1 cellular context compared by ENCODE assay signal in the genomic region with DNA sequence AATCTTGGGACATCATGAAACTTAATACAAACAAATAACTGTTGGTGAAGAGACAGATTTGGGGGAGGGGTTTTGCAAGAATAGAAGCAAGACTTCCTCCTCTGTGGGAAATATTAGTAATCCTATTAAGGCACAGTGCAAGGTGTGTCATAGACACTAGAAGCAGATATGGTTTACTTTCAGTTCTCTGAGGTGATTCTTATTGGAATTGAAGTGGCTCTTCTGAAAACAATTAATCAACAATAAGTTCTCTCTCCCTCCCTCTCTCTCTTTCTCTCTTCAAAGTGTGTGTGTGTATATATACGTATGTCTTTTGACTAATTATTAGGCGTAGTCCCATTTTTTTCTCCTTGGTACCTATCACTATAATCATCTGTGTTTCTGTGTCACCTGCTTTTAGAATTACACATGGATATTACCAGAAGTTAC.
A peak's percentile ranks its signal among the peaks of the same experiment; 100 is the strongest.
TF ChIP-seq lines count a peak whose summit lies in the region.

No MANE protein-coding gene starts in this region.

TF ChIP-seq in GM12878, 131 proteins besides CTCF, POLR2A, EP300 and RAD21 (continued from another document):
- TF ChIP-seq BCL11A (IDR thresholded peaks at IDR 0.05; ENCODE audit: low read depth, low read length) (peak; percentile 48; the same call in 1 of the 2 replicates), CHD1 (IDR thresholded peaks at IDR 0.05; ENCODE audit: low read depth, low read length) (no peak), ASH2L (IDR thresholded peaks at IDR 0.05; ENCODE audit: borderline replicate concordance, low read depth) (no peak), CREM (IDR thresholded peaks at IDR 0.05; ENCODE audit: low read depth) (no peak; the same call in 1 of the 2 replicates), SUPT20H (IDR thresholded peaks at IDR 0.05; ENCODE audit: borderline replicate concordance, control insufficient read depth, low read depth, low read length) (no peak), ETV6 (conservative IDR thresholded peaks at IDR 0.05 in 1 of 2, IDR thresholded peaks at IDR 0.05 in 1 of 2; ENCODE audit: borderline replicate concordance in 1 of 2, low read depth in 1 of 2) (peak in 1 of 2 experiments; percentile 72; a peak in 1 of 4 replicates), IRF4 (IDR thresholded peaks at IDR 0.05; ENCODE audit: low read depth, low read length) (no peak), USF1 (IDR thresholded peaks at IDR 0.05; ENCODE audit: borderline replicate concordance, extremely low read length, insufficient read depth, low read depth, low read length) (no peak), NFIC (IDR thresholded peaks at IDR 0.05; ENCODE audit: low read depth, low read length) (peak; percentile 79; the same call in 1 of the 2 replicates)
- TF ChIP-seq, protein P1, sequence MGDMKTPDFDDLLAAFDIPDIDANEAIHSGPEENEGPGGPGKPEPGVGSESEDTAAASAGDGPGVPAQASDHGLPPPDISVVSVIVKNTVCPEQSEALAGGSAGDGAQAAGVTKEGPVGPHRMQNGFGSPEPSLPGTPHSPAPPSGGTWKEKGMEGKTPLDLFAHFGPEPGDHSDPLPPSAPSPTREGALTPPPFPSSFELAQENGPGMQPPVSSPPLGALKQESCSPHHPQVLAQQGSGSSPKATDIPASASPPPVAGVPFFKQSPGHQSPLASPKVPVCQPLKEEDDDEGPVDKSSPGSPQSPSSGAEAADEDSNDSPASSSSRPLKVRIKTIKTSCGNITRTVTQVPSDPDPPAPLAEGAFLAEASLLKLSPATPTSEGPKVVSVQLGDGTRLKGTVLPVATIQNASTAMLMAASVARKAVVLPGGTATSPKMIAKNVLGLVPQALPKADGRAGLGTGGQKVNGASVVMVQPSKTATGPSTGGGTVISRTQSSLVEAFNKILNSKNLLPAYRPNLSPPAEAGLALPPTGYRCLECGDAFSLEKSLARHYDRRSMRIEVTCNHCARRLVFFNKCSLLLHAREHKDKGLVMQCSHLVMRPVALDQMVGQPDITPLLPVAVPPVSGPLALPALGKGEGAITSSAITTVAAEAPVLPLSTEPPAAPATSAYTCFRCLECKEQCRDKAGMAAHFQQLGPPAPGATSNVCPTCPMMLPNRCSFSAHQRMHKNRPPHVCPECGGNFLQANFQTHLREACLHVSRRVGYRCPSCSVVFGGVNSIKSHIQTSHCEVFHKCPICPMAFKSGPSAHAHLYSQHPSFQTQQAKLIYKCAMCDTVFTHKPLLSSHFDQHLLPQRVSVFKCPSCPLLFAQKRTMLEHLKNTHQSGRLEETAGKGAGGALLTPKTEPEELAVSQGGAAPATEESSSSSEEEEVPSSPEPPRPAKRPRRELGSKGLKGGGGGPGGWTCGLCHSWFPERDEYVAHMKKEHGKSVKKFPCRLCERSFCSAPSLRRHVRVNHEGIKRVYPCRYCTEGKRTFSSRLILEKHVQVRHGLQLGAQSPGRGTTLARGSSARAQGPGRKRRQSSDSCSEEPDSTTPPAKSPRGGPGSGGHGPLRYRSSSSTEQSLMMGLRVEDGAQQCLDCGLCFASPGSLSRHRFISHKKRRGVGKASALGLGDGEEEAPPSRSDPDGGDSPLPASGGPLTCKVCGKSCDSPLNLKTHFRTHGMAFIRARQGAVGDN (IDR thresholded peaks at IDR 0.05): peak; percentile 47; the same call in 1 of the 2 replicates
- TF ChIP-seq, protein P2, sequence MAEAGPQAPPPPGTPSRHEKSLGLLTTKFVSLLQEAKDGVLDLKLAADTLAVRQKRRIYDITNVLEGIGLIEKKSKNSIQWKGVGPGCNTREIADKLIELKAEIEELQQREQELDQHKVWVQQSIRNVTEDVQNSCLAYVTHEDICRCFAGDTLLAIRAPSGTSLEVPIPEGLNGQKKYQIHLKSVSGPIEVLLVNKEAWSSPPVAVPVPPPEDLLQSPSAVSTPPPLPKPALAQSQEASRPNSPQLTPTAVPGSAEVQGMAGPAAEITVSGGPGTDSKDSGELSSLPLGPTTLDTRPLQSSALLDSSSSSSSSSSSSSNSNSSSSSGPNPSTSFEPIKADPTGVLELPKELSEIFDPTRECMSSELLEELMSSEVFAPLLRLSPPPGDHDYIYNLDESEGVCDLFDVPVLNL (IDR thresholded peaks at IDR 0.05; ENCODE audit: low read depth, low read length): no peak
- TF ChIP-seq, protein P3, sequence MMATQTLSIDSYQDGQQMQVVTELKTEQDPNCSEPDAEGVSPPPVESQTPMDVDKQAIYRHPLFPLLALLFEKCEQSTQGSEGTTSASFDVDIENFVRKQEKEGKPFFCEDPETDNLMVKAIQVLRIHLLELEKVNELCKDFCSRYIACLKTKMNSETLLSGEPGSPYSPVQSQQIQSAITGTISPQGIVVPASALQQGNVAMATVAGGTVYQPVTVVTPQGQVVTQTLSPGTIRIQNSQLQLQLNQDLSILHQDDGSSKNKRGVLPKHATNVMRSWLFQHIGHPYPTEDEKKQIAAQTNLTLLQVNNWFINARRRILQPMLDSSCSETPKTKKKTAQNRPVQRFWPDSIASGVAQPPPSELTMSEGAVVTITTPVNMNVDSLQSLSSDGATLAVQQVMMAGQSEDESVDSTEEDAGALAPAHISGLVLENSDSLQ (IDR thresholded peaks at IDR 0.05): no peak
- TF ChIP-seq, protein P4, sequence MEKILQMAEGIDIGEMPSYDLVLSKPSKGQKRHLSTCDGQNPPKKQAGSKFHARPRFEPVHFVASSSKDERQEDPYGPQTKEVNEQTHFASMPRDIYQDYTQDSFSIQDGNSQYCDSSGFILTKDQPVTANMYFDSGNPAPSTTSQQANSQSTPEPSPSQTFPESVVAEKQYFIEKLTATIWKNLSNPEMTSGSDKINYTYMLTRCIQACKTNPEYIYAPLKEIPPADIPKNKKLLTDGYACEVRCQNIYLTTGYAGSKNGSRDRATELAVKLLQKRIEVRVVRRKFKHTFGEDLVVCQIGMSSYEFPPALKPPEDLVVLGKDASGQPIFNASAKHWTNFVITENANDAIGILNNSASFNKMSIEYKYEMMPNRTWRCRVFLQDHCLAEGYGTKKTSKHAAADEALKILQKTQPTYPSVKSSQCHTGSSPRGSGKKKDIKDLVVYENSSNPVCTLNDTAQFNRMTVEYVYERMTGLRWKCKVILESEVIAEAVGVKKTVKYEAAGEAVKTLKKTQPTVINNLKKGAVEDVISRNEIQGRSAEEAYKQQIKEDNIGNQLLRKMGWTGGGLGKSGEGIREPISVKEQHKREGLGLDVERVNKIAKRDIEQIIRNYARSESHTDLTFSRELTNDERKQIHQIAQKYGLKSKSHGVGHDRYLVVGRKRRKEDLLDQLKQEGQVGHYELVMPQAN (conservative IDR thresholded peaks at IDR 0.05): no peak
